16 cellular contexts compared by ENCODE assay signal in genomic region chr2:14451312-14451711, GRCh38.
DNase-seq lines count a peak whose midpoint lies in the region; ATAC-seq, FAIRE-seq and TF ChIP-seq lines count a peak whose summit lies in the region.
"Had no signal": no experiment of that assay in that cellular context is flagged by ENCODE, and none has a peak within 500 bp of the region (broad histone marks: within the 10 kb centered on the region; RNA-seq: fewer than 3 reads in every experiment).

No MANE protein-coding gene starts in this region.

- H3K27me3 Mint-ChIP-seq in natural killer cell (ENCODE audit: low read depth in 2 of 2): no peaks in the 10 kb centered on the region
- H3K27me3 Mint-ChIP-seq: activated B cell treated with CpG ODN at 0.5 μM for 24 hours; activated naive CD8-positive, alpha-beta T cell treated with anti-CD3 and anti-CD28 coated beads, Interleukin-2, amount 10 ng/mL, durations not matched to agents 7 days and 5 days had no signal

- H3K27me3 ChIP-seq in GM06990 (replicated peaks; ENCODE audit: control insufficient read depth, insufficient read depth, low read length) (no peaks in the 10 kb centered on the region), keratinocyte (ENCODE audit: control insufficient read depth, extremely low read depth, insufficient read depth, low read length) (no peaks in the 10 kb centered on the region)

- in situ Hi-C loops in SK-MEL-5 (cut with HindIII; ENCODE audit: low pct_unique_long_range_greater_than_20kb, low sequenced_read_pairs): no loop called here

- ATAC-seq in HG02885 (IDR thresholded peaks at IDR 0.05; ENCODE audit: poor library complexity, unreplicated experiment): no peak
- ATAC-seq in GM21825 (IDR thresholded peaks at IDR 0.05; ENCODE audit: unreplicated experiment): no peak
- ATAC-seq in natural killer cell: no peak
- ATAC-seq: esophagus mucosa had no signal

- no peaks in the 10 kb centered on the region for H3K9me3 ChIP-seq in keratinocyte (ENCODE audit: control insufficient read depth, low read depth, low read length)

- no peak for FAIRE-seq in keratinocyte (lab: Jason Lieb, UNC)
- FAIRE-seq: G401.6 had no signal

- no peak overlapping the region for H3K9ac ChIP-seq in keratinocyte (ENCODE audit: control insufficient read depth, extremely low read depth, insufficient read depth, low read length)
- H3K9ac ChIP-seq: parathyroid adenoma had no signal

- H3K4me3 ChIP-seq in GM06990 (replicated peaks; ENCODE audit: low read depth, low read length): no peak overlapping the region
- H3K4me3 ChIP-seq in keratinocyte (ENCODE audit: control insufficient read depth in 2 of 3, extremely low read depth in 1 of 3, insufficient read depth in 2 of 3, low read depth in 1 of 3, low read length in 3 of 3): no peak overlapping the region

- H3K4me1 Mint-ChIP-seq in natural killer cell: no peaks in the 10 kb centered on the region
- H3K4me1 Mint-ChIP-seq: activated B cell treated with CpG ODN at 0.5 μM for 24 hours; activated naive CD8-positive, alpha-beta T cell treated with anti-CD3 and anti-CD28 coated beads, Interleukin-2, amount 10 ng/mL, durations not matched to agents 7 days and 5 days had no signal

- no peak overlapping the region for H3K27ac ChIP-seq in keratinocyte (ENCODE audit: control insufficient read depth, insufficient read depth, low read length)
- H3K27ac ChIP-seq: parathyroid adenoma had no signal

- no peak overlapping the region for H3K27ac Mint-ChIP-seq in natural killer cell
- H3K27ac Mint-ChIP-seq: activated B cell treated with CpG ODN at 0.5 μM for 24 hours; activated naive CD8-positive, alpha-beta T cell treated with anti-CD3 and anti-CD28 coated beads, Interleukin-2, amount 10 ng/mL, durations not matched to agents 7 days and 5 days had no signal

- DNase-seq in GM06990 (ENCODE audit: extremely low read depth, insufficient read length): no peak
- peak; percentile 9 for DNase-seq in HT1080 (ENCODE audit: low read depth)
- DNase-seq in SK-MEL-5 (ENCODE audit: low read depth, low spot score): peak; percentile 45
- no peak for DNase-seq in keratinocyte (ENCODE audit: low read depth, low spot score)
- DNase-seq in germinal center (ENCODE audit: low spot score): no peak
- no peak for DNase-seq in natural killer cell
- DNase-seq: activated B cell treated with CpG ODN at 0.5 μM for 24 hours; activated naive CD8-positive, alpha-beta T cell treated with anti-CD3 and anti-CD28 coated beads, Interleukin-2, amount 10 ng/mL, durations not matched to agents 7 days and 5 days; NCI-H446; SIG-M5; substantia nigra had no signal

- no peaks in the 10 kb centered on the region for H3K4me1 ChIP-seq in keratinocyte (ENCODE audit: control insufficient read depth, extremely low read depth, insufficient read depth, low read length)
- H3K4me1 ChIP-seq: parathyroid adenoma had no signal

- no peaks in the 10 kb centered on the region for H3K79me2 ChIP-seq in keratinocyte (ENCODE audit: control insufficient read depth, insufficient read depth, low read length)
- H3K79me2 ChIP-seq: parathyroid adenoma had no signal

- peaks cover 12 to 13% of the 10 kb centered on the region in 2 donors for H3K9me3 Mint-ChIP-seq in natural killer cell

- no peak overlapping the region for H3K4me2 ChIP-seq in keratinocyte (ENCODE audit: control insufficient read depth, extremely low read depth, insufficient read depth, low read depth, low read length)

- no peaks in the 10 kb centered on the region for H3K36me3 Mint-ChIP-seq in natural killer cell
- H3K36me3 Mint-ChIP-seq: activated naive CD8-positive, alpha-beta T cell treated with anti-CD3 and anti-CD28 coated beads, Interleukin-2, amount 10 ng/mL, durations not matched to agents 7 days and 5 days had no signal

- no peak overlapping the region for H3K4me3 Mint-ChIP-seq in natural killer cell
- H3K4me3 Mint-ChIP-seq: activated B cell treated with CpG ODN at 0.5 μM for 24 hours; activated naive CD8-positive, alpha-beta T cell treated with anti-CD3 and anti-CD28 coated beads, Interleukin-2, amount 10 ng/mL, durations not matched to agents 7 days and 5 days had no signal

- H3K36me3 ChIP-seq in GM06990 (ENCODE audit: control insufficient read depth, insufficient read depth, low read length) (no peaks in the 10 kb centered on the region), keratinocyte (ENCODE audit: control insufficient read depth in 2 of 2, extremely low read depth in 1 of 2, insufficient read depth in 2 of 2, low read length in 2 of 2) (no peaks in the 10 kb centered on the region)

- dilution Hi-C loops in keratinocyte (cut with MboI; ENCODE audit: extremely low pct_ligation_motif_present, low sequenced_read_pairs): no loop called here

- no peak overlapping the region for H2AFZ ChIP-seq in keratinocyte (ENCODE audit: control insufficient read depth, low read length)
- H2AFZ ChIP-seq: parathyroid adenoma had no signal

- intact Hi-C loops in natural killer cell (cut with micrococcal nuclease): no loop called here

- no peaks in the 10 kb centered on the region for H3K9me1 ChIP-seq in keratinocyte (ENCODE audit: control insufficient read depth, extremely low read depth, insufficient read depth, low read length)

- H4K20me1 ChIP-seq in keratinocyte (ENCODE audit: control insufficient read depth, extremely low read depth, insufficient read depth, low read length): no peaks in the 10 kb centered on the region

- TF ChIP-seq CTCF in GM06990 (IDR thresholded peaks at IDR 0.05; ENCODE audit: insufficient read depth, low read length, poor library complexity, severe bottlenecking) (peak; percentile 27), keratinocyte (optimal IDR thresholded peaks at IDR 0.05 in 1 of 3, IDR thresholded peaks at IDR 0.05 in 1 of 3, conservative IDR thresholded peaks at IDR 0.05 in 1 of 3; ENCODE audit: extremely low read depth in 1 of 3, insufficient read depth in 2 of 3, low read length in 3 of 3) (peak in 2 of 3 experiments; percentile 31 to 36), natural killer cell (IDR thresholded peaks at IDR 0.05) (no peak)

Comparison
In these comparisons a context has a peak if more than half of its experiments do, and no peak if none do; other contexts are left out.
1. DNase-seq: peak in HT1080 (single experiment) and SK-MEL-5 (single experiment); none in GM06990 (single experiment), keratinocyte (single experiment), germinal center (single experiment) and natural killer cell (single experiment).